Comparison of ENCODE assay signal across 20 cellular contexts in the genomic region with DNA sequence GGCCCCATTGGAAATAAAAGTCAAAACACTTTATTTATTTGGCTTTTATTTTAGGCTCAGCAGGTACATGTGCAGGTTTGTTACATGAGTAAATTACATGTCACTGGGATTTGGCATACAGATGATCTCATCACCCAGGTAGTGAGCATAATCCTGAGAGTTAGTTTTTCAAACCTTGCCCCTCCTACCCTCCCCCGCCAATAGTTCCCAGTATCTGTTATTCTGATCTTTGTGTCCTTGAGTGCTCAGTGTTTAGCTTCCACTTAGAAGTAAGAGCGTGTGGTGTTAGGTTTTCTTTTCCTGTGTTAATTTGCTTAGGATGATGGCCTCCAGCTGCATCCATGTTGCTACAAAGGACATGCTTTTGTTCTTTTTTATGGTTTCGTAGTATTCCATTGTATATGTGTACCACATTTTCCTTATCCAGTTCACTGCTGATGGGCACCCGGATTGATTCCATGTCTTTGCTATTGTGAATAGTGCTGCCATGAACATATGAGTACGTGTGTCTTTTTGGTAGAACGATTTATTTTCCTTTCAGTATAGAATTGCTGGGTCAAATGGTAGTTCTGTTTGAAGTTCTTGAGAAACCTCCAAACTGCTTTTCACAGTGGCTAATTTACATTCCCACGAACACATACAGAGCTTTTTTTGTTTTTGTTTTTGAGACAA. TPM values are rescaled to one million over a fixed set of nuclear protein-coding genes. Genes with fewer than 3 reads are reported as not detected.
DNase-seq lines count a peak whose midpoint lies in the region; ATAC-seq, FAIRE-seq and TF ChIP-seq lines count a peak whose summit lies in the region.
"Had no signal": no experiment of that assay in that cellular context is flagged by ENCODE, and none has a peak within 500 bp of the region (broad histone marks: within the 10 kb centered on the region; RNA-seq: fewer than 3 reads in every experiment).

No MANE protein-coding gene starts in this region.

- H3K4me3 ChIP-seq in HepG2 (replicated peaks in 1 of 3; ENCODE audit: insufficient read depth in 1 of 3, low read depth in 2 of 3, low read length in 3 of 3) (no peak overlapping the region), right lobe of liver (no peak overlapping the region), upper lobe of right lung (no peak overlapping the region)
- H3K4me3 ChIP-seq: GM23248, HAP-1 had no signal

- DNase-seq in HepG2 (ENCODE audit: low spot score) (peak; percentile 65), right lobe of liver (no peak), NCI-H510A (lab: John Stamatoyannopoulos, UW) (peak; percentile 23), endothelial cell (ENCODE audit: low spot score) (no peak), upper lobe of right lung (no peak), ACHN (no peak)
- DNase-seq in activated naive CD4-positive, alpha-beta T cell treated with Interleukin-2 at 50 U/mL for 16 hours = no peak
- no peak for DNase-seq in effector CD4-positive, alpha-beta T cell
- DNase-seq: Caco-2; CD4-positive, alpha-beta T cell; DMS 273 treated with DMSO at 0.1 percent for 48 hours; GDM1; GM23248; MM.1S; NCI-H1048; NCI-H1417 treated with DMSO at 0.1 percent for 48 hours; NCI-H187; NCI-H446 had no signal

- no peak for TF ChIP-seq EP300 in HepG2 (IDR thresholded peaks at IDR 0.05; ENCODE audit: low read depth in 2 of 2, low read length in 2 of 2)
- no peak for TF ChIP-seq EP300 in HepG2 (CRISPR knock-in tag; IDR thresholded peaks at IDR 0.05; ENCODE audit: borderline replicate concordance)

- intact Hi-C loops in HepG2 (cut with micrococcal nuclease; ENCODE audit: unreplicated experiment) (loop anchor here (5.0 kb wide), 1 partner anchor 166 kb away; no protein-coding TSS in a partner anchor), right lobe of liver (cut with DNase I) (no loop called here), upper lobe of right lung (cut with DNase I) (no loop called here)

- H3K4me3 Mint-ChIP-seq in endothelial cell (ENCODE audit: unreplicated experiment) = peak overlapping the region; percentile 8
- H3K4me3 Mint-ChIP-seq: CD4-positive, alpha-beta T cell had no signal

- H3K79me2 ChIP-seq in HepG2 (ENCODE audit: insufficient read depth, low read length) = no peaks in the 10 kb centered on the region

- TF ChIP-seq POLR2A in HepG2 (IDR thresholded peaks at IDR 0.05; ENCODE audit: insufficient read depth in 1 of 2, low read depth in 2 of 2, low read length in 2 of 2) (no peak), right lobe of liver (IDR thresholded peaks at IDR 0.05) (no peak)

- TF ChIP-seq RAD21 in HepG2 (CRISPR knock-in tag; IDR thresholded peaks at IDR 0.05) = no peak

- POLR2A ChIA-PET in HepG2 (lab: Yijun Ruan, JAX) = no interaction called here

- BruUV-seq in HepG2 (replicated peaks; lab: Mats Ljungman, UMichigan) = no TSS peak

- FAIRE-seq in HepG2 (lab: Jason Lieb, UNC) = peak; percentile 86

- peak; percentile 41 for ATAC-seq in HepG2
- no peak for ATAC-seq in right lobe of liver
- peak; percentile 3 for ATAC-seq in upper lobe of right lung

- in situ Hi-C loops in HepG2 (cut with HindIII; ENCODE audit: extremely low pct_ligation_motif_present, low pct_unique_long_range_greater_than_20kb) = no loop called here
- in situ Hi-C loops in ACHN (cut with HindIII; ENCODE audit: low pct_ligation_motif_present, low pct_unique_long_range_greater_than_20kb, low sequenced_read_pairs) = no loop called here

- H3K4me2 ChIP-seq in HepG2 (ENCODE audit: low read depth, low read length) = no peak overlapping the region

- TF ChIP-seq CTCF in HepG2 (CRISPR knock-in tag; IDR thresholded peaks at IDR 0.05) = no peak
- TF ChIP-seq CTCF in right lobe of liver (IDR thresholded peaks at IDR 0.05) = no peak
- no peak for TF ChIP-seq CTCF in endothelial cell (IDR thresholded peaks at IDR 0.05; ENCODE audit: unreplicated experiment)
- no peak for TF ChIP-seq CTCF in upper lobe of right lung (IDR thresholded peaks at IDR 0.05)

- peaks cover 4% of the 10 kb centered on the region for H3K4me1 Mint-ChIP-seq in endothelial cell (ENCODE audit: unreplicated experiment)

- H3K36me3 ChIP-seq in HepG2 (replicated peaks in 1 of 2; ENCODE audit: control insufficient read depth in 1 of 2, insufficient read depth in 2 of 2, low read length in 2 of 2) (no peaks in the 10 kb centered on the region), right lobe of liver (no peaks in the 10 kb centered on the region), upper lobe of right lung (no peaks in the 10 kb centered on the region)
- H3K36me3 ChIP-seq: HAP-1 had no signal

- H3K27ac Mint-ChIP-seq in endothelial cell (ENCODE audit: unreplicated experiment) = no peak overlapping the region
- H3K27ac Mint-ChIP-seq: CD4-positive, alpha-beta T cell had no signal

- H2AFZ ChIP-seq in HepG2 (ENCODE audit: low read length) = no peak overlapping the region
- H2AFZ ChIP-seq: GM23248 had no signal

- 66% methylated on average over 7 of the region's 7 CpGs for WGBS in HepG2 (ENCODE audit: low lambda C conversion rate)
- WGBS in right lobe of liver (ENCODE audit: insufficient coverage, low coverage, low lambda C conversion rate, missing lambda C conversion rate) = 84% methylated on average over 6 of the region's 7 CpGs

- no peak overlapping the region for H3K9ac ChIP-seq in HepG2 (ENCODE audit: insufficient read depth, low read depth, low read length)
- H3K9ac ChIP-seq: GM23248 had no signal

- H3K9me3 ChIP-seq in HepG2 (ENCODE audit: low read length) = no peaks in the 10 kb centered on the region
- H3K9me3 ChIP-seq in right lobe of liver = no peaks in the 10 kb centered on the region
- no peaks in the 10 kb centered on the region for H3K9me3 ChIP-seq in upper lobe of right lung
- H3K9me3 ChIP-seq: Caco-2, HAP-1 had no signal

- H4K20me1 ChIP-seq in HepG2 (ENCODE audit: insufficient read depth, low read length) = no peaks in the 10 kb centered on the region

- H3K4me1 ChIP-seq in HepG2 (ENCODE audit: insufficient read depth, low read length) (peaks cover 36% of the 10 kb centered on the region), right lobe of liver (no peaks in the 10 kb centered on the region), upper lobe of right lung (peaks cover 17% of the 10 kb centered on the region)
- H3K4me1 ChIP-seq: Caco-2 had no signal

- CTCF ChIA-PET in HepG2 (lab: Yijun Ruan, JAX; ENCODE audit: low intra/inter-chr PET ratio, low total read pairs) = no interaction called here

- H3K27me3 ChIP-seq in HepG2 (ENCODE audit: control insufficient read depth in 1 of 2, insufficient read depth in 2 of 2, low read length in 2 of 2) (no peaks in the 10 kb centered on the region), right lobe of liver (no peaks in the 10 kb centered on the region), upper lobe of right lung (no peaks in the 10 kb centered on the region)

- no peaks in the 10 kb centered on the region for H3K9me3 Mint-ChIP-seq in endothelial cell (ENCODE audit: unreplicated experiment)
- H3K9me3 Mint-ChIP-seq: CD4-positive, alpha-beta T cell had no signal

- H3K36me3 Mint-ChIP-seq in endothelial cell (ENCODE audit: low read depth, unreplicated experiment) = peaks cover 14% of the 10 kb centered on the region

- no peak overlapping the region for H3K27ac ChIP-seq in HepG2 (ENCODE audit: extremely low read length, insufficient read depth, low read length)
- H3K27ac ChIP-seq in right lobe of liver = no peak overlapping the region
- no peak overlapping the region for H3K27ac ChIP-seq in upper lobe of right lung
- H3K27ac ChIP-seq: GM23248, HL-60 had no signal

- H3K27me3 Mint-ChIP-seq in endothelial cell (ENCODE audit: unreplicated experiment) = no peaks in the 10 kb centered on the region
- H3K27me3 Mint-ChIP-seq: CD4-positive, alpha-beta T cell had no signal

TF ChIP-seq in HepG2, 621 proteins besides CTCF, POLR2A, EP300 and RAD21 (continues in another document):
- peak; percentile 98 for TF ChIP-seq ZNF260 (CRISPR knock-in tag; IDR thresholded peaks at IDR 0.05; ENCODE audit: borderline replicate concordance, low read depth)

RNA-seq across cellular contexts. Expression of gene ARMC9, which starts 47.9 kb away (rescaled TPM):
- total RNA-seq in HepG2 (2016; rRNA removed; fragmentation: Illumina TruSeq; extraction: Trizol) = 12.8 and 14.5 TPM in 2 replicates
- total RNA-seq in HepG2 (2016; cell fraction: cytosol; rRNA removed; fragmentation: Illumina TruSeq; extraction: Trizol; ENCODE audit: low read depth) = 5.3 and 5.6 TPM in 2 replicates
- 10.9 and 12.6 TPM in 2 replicates for total RNA-seq in HepG2 (2016; cell fraction: insoluble cytoplasmic fraction; rRNA removed; fragmentation: Illumina TruSeq; extraction: Trizol)
- total RNA-seq in HepG2 (2016; cell fraction: membrane; rRNA removed; fragmentation: Illumina TruSeq; extraction: Trizol) = 4.9 and 6.6 TPM in 2 replicates
- total RNA-seq in HepG2 (2016; cell fraction: nucleus; rRNA removed; fragmentation: Illumina TruSeq; extraction: Trizol) = 17.4 and 18.3 TPM in 2 replicates
- 7.0 and 9.1 TPM in 2 replicates for polyA plus RNA-seq in HepG2 (2011; rRNA removed)
- 5.7 and 7.4 TPM in 2 replicates for polyA plus RNA-seq in HepG2 (2011; cell fraction: cytosol; rRNA removed)
- polyA plus RNA-seq in HepG2 (2011; cell fraction: nucleus; rRNA removed) = 11.9 and 14.3 TPM in 2 replicates
- polyA plus RNA-seq in HepG2 (2012) = 5.8 and 6.7 TPM in 2 replicates
- 1.2 and 1.3 TPM in 2 replicates for polyA plus RNA-seq in HepG2 (2016; cell fraction: cytosol; fragmentation: Illumina TruSeq; extraction: Trizol; ENCODE audit: low read depth)
- 8.7 and 10.7 TPM in 2 replicates for polyA plus RNA-seq in HepG2 (2016; cell fraction: insoluble cytoplasmic fraction; fragmentation: Illumina TruSeq; extraction: Trizol; ENCODE audit: low read depth)
- polyA plus RNA-seq in HepG2 (2016; cell fraction: membrane; fragmentation: Illumina TruSeq; extraction: Trizol; ENCODE audit: low read depth) = 1.9 and 3.0 TPM in 2 replicates
- polyA plus RNA-seq in HepG2 (2016; cell fraction: nucleus; fragmentation: Illumina TruSeq; extraction: Trizol; ENCODE audit: insufficient read depth, low read depth) = 10.3 and 16.0 TPM in 2 replicates
- 27.1 and 32.1 TPM in 2 replicates for polyA minus RNA-seq in HepG2 (2011; rRNA and poly(A)+ RNA removed; ENCODE audit: low replicate concordance)
- 5.9 and 7.2 TPM in 2 replicates for polyA minus RNA-seq in HepG2 (2011; cell fraction: cytosol; rRNA and poly(A)+ RNA removed)
- polyA minus RNA-seq in HepG2 (2011; cell fraction: nucleus; rRNA and poly(A)+ RNA removed) = 29.2 and 35.8 TPM in 2 replicates
- 1 to 10 TPM; 1.5 to 7.7 (median 2.4) TPM for total RNA-seq in right lobe of liver
- 18.3 TPM for total RNA-seq in endothelial cell (ENCODE audit: unreplicated experiment)
- total RNA-seq in upper lobe of right lung = 37.1 TPM

Comparison
In these comparisons a context has a peak if more than half of its experiments do, and no peak if none do; other contexts are left out.
1. ATAC-seq: peak in HepG2 (single experiment) and upper lobe of right lung (single experiment); none in right lobe of liver (0 of 4).
2. DNase-seq: peak in HepG2 (single experiment) and NCI-H510A (single experiment); none in right lobe of liver (0 of 3), endothelial cell (single experiment), upper lobe of right lung (single experiment), ACHN (single experiment), activated naive CD4-positive, alpha-beta T cell treated with Interleukin-2 at 50 U/mL for 16 hours (single experiment) and effector CD4-positive, alpha-beta T cell (single experiment).